In genomic region chr12:57276935-57277563, GRCh38 we compare ENCODE assay signal across 7 cellular contexts. TPM values are rescaled to one million over a fixed set of nuclear protein-coding genes. Genes with fewer than 3 reads are reported as not detected.
DNase-seq lines count a peak whose midpoint lies in the region; ATAC-seq and TF ChIP-seq lines count a peak whose summit lies in the region.

No MANE protein-coding gene starts in this region.

- H3K4me3 Mint-ChIP-seq in osteocyte (ENCODE audit: unreplicated experiment): no peak overlapping the region

- no peak overlapping the region for H3K27ac Mint-ChIP-seq in osteocyte (ENCODE audit: unreplicated experiment)

- peaks cover 34% of the 10 kb centered on the region for H3K4me1 Mint-ChIP-seq in osteocyte (ENCODE audit: unreplicated experiment)

- H3K36me3 Mint-ChIP-seq in osteocyte (ENCODE audit: unreplicated experiment): peaks cover 39% of the 10 kb centered on the region

- in situ Hi-C loops in G401 (cut with HindIII; ENCODE audit: low sequenced_read_pairs): no loop called here
- in situ Hi-C loops in KBM-7 (cut with MboI; ENCODE audit: low pct_unique_long_range_greater_than_20kb, low sequenced_read_pairs): no loop called here

- peak; percentile 57 for TF ChIP-seq CTCF in osteocyte (IDR thresholded peaks at IDR 0.05)

- H3K27me3 Mint-ChIP-seq in osteocyte (ENCODE audit: unreplicated experiment): no peaks in the 10 kb centered on the region

- ATAC-seq in GM21367 (IDR thresholded peaks at IDR 0.05; ENCODE audit: unreplicated experiment): no peak

- peak; percentile 43 for DNase-seq in G401 (ENCODE audit: low spot score)
- peak; percentile 42 for DNase-seq in KBM-7
- DNase-seq in astrocyte of the hippocampus (ENCODE audit: low read depth, low spot score): peak; percentile 20
- DNase-seq in osteocyte (ENCODE audit: extremely low spot score, unreplicated experiment): no peak
- no peak for DNase-seq in effector CD4-positive, alpha-beta T cell
- DNase-seq in NCI-H187 treated with DMSO at 0.1 percent for 48 hours (lab: John Stamatoyannopoulos, UW): no peak

- H3K9me3 Mint-ChIP-seq in osteocyte (ENCODE audit: unreplicated experiment): no peaks in the 10 kb centered on the region

RNA-seq across cellular contexts. Expression of gene STAC3, which starts 26.1 kb away (rescaled TPM):
- total RNA-seq in G401 (2014; rRNA removed; shearing (Covaris generic)): 0.14 TPM in 1 of 2 replicates, not detected in the other
- 1.8 and 2.4 TPM in 2 replicates for total RNA-seq in osteocyte

RNA-seq across cellular contexts. Expression of gene SHMT2, which starts 47.5 kb away (rescaled TPM):
- total RNA-seq in G401 (2014; rRNA removed; shearing (Covaris generic)): 160 and 174 TPM in 2 replicates
- total RNA-seq in osteocyte: 263 and 290 TPM in 2 replicates

Comparison
In these comparisons a context has a peak if more than half of its experiments do, and no peak if none do; other contexts are left out.
1. DNase-seq: peak in G401 (single experiment), KBM-7 (single experiment) and astrocyte of the hippocampus (single experiment); none in osteocyte (single experiment), effector CD4-positive, alpha-beta T cell (single experiment) and NCI-H187 treated with DMSO at 0.1 percent for 48 hours (single experiment).